ENCODE assay signal across 16 cellular contexts in the genomic region with DNA sequence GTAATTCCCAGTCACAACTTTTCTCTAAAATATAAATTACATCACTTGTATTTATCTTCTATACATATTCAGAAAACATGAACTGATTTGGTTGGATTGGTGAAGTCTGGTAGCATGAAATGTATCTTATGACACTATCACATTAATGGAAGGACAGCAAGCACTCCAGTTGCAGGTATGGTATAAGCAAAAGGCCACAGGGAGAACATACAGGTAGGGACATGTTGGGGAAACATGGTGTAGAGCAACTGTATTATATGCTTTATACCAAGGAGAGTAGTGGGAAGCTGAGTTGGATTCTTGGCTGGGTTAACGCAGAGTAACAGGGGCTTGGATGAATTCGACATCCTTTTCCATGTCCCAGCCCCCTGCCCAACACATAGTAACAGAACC. TPM values are rescaled to one million over a fixed set of nuclear protein-coding genes. Genes with fewer than 3 reads are reported as not detected.
DNase-seq lines count a peak whose midpoint lies in the region; ATAC-seq and TF ChIP-seq lines count a peak whose summit lies in the region.
"Had no signal": no experiment of that assay in that cellular context is flagged by ENCODE, and none has a peak within 500 bp of the region (broad histone marks: within the 10 kb centered on the region; RNA-seq: fewer than 3 reads in every experiment).

No MANE protein-coding gene starts in this region.

- no peak overlapping the region for H3K4me3 ChIP-seq in gastrocnemius medialis
- no peak overlapping the region for H3K4me3 ChIP-seq in Karpas-422 (ENCODE audit: low read length)
- H3K4me3 ChIP-seq: SJSA1 had no signal

- no peaks in the 10 kb centered on the region for H3K9me3 Mint-ChIP-seq in T-helper 1 cell treated with Interleukin-12 subunit alpha and Interleukin-12 subunit beta and Interleukin-4 antibody, amounts not matched to agents 30 μg/mL and 1 μg/mL, for 36 hours
- H3K9me3 Mint-ChIP-seq in T-cell, result no peaks in the 10 kb centered on the region

- H3K79me2 ChIP-seq in Karpas-422 (ENCODE audit: low read length), result peaks cover 28% of the 10 kb centered on the region

- H2AFZ ChIP-seq in Karpas-422 (ENCODE audit: low read length), result no peak overlapping the region

- H3K4me2 ChIP-seq in Karpas-422 (ENCODE audit: low read depth, low read length, poor library complexity, severe bottlenecking), result no peak overlapping the region

- no peak for TF ChIP-seq CTCF in gastrocnemius medialis (IDR thresholded peaks at IDR 0.05 in 4 of 5, conservative IDR thresholded peaks at IDR 0.05 in 1 of 5)

- in situ Hi-C loops in gastrocnemius medialis (cut with MboI; ENCODE audit: low sequenced_read_pairs in 4 of 4), result no loop called here

- intact Hi-C loops in gastrocnemius medialis (cut with DNase I; ENCODE audit: low total_unique reads), result loop anchor here (1.0 kb wide), 1 partner anchor 9 kb away; a partner anchor contains a TSS

- H3K9ac ChIP-seq in Karpas-422 (ENCODE audit: low read length), result no peak overlapping the region

- H3K27ac ChIP-seq in epithelial cell of prostate, result peak overlapping the region; percentile 94
- H3K27ac ChIP-seq in gastrocnemius medialis, result peak overlapping the region; percentile 85 to 97 (median 93)
- no peak overlapping the region for H3K27ac ChIP-seq in Karpas-422 (ENCODE audit: low read length)
- H3K27ac ChIP-seq: SJSA1 had no signal

- no peak for DNase-seq in T-helper 1 cell
- DNase-seq in T-cell, result no peak
- DNase-seq in epithelial cell of prostate (ENCODE audit: low read depth, low spot score), result no peak
- DNase-seq in gastrocnemius medialis, result no peak
- DNase-seq in NCI-H1436 (lab: John Stamatoyannopoulos, UW), result no peak
- no peak for DNase-seq in Karpas-422
- DNase-seq: activated CD4-positive, alpha-beta T cell treated with anti-CD3 and anti-CD28 coated beads for 48 hours; DMS 273 treated with DMSO at 0.1 percent for 48 hours; effector CD8-positive, alpha-beta T cell; heart right ventricle; NCI-H1048; NCI-H69; testis had no signal

- H3K27ac Mint-ChIP-seq in T-helper 1 cell treated with Interleukin-12 subunit alpha and Interleukin-12 subunit beta and Interleukin-4 antibody, amounts not matched to agents 30 μg/mL and 1 μg/mL, for 36 hours, result peak overlapping the region; percentile 86
- peak overlapping the region; percentile 95 to 97 for H3K27ac Mint-ChIP-seq in T-cell

- CTCF ChIA-PET in T-cell (lab: Charles Lee), result interaction anchor here in 1 of 2 donors (0.7 to 1.4 kb wide), 3 partner anchors 10 to 66 kb away, joined by 3 to 7 read pairs (median 3); a partner anchor contains a TSS

- H3K36me3 ChIP-seq in gastrocnemius medialis, result peaks cover 0 to 16% of the 10 kb centered on the region in 2 donors
- H3K36me3 ChIP-seq in Karpas-422 (ENCODE audit: insufficient read depth, low read length), result no peaks in the 10 kb centered on the region; the same call in 1 of the 2 replicates

- H3K4me1 Mint-ChIP-seq in T-helper 1 cell treated with Interleukin-12 subunit alpha and Interleukin-12 subunit beta and Interleukin-4 antibody, amounts not matched to agents 30 μg/mL and 1 μg/mL, for 36 hours (ENCODE audit: low read depth), result peaks cover 32% of the 10 kb centered on the region
- peaks cover 34 to 47% (median 40%) of the 10 kb centered on the region in 3 donors for H3K4me1 Mint-ChIP-seq in T-cell

- peaks cover 11% of the 10 kb centered on the region for H3K36me3 Mint-ChIP-seq in T-helper 1 cell treated with Interleukin-12 subunit alpha and Interleukin-12 subunit beta and Interleukin-4 antibody, amounts not matched to agents 30 μg/mL and 1 μg/mL, for 36 hours (ENCODE audit: low read depth)
- peaks cover 3% of the 10 kb centered on the region for H3K36me3 Mint-ChIP-seq in T-cell

- H3K9me3 ChIP-seq in gastrocnemius medialis, result no peaks in the 10 kb centered on the region
- H3K9me3 ChIP-seq in Karpas-422 (ENCODE audit: low read length), result no peaks in the 10 kb centered on the region
- H3K9me3 ChIP-seq: heart right ventricle, testis had no signal

- no peaks in the 10 kb centered on the region for H4K20me1 ChIP-seq in Karpas-422 (ENCODE audit: insufficient read depth, low read depth, low read length)

- H3K27me3 ChIP-seq in gastrocnemius medialis (no peaks in the 10 kb centered on the region), Karpas-422 (ENCODE audit: low read length) (no peaks in the 10 kb centered on the region)
- H3K27me3 ChIP-seq: heart right ventricle, SJSA1, testis had no signal

- no peak for TF ChIP-seq POLR2A in gastrocnemius medialis (IDR thresholded peaks at IDR 0.05)

- POLR2A ChIA-PET in T-cell (lab: Charles Lee), result no interaction called here

- ATAC-seq in T-cell (replicated peaks in 1 of 4), result no peak
- ATAC-seq in gastrocnemius medialis, result no peak
- ATAC-seq in HG02798 (IDR thresholded peaks at IDR 0.05; ENCODE audit: poor library complexity, unreplicated experiment), result no peak

- H3K9me2 ChIP-seq in Karpas-422 (replicated peaks; ENCODE audit: insufficient read depth, low read length), result no peaks in the 10 kb centered on the region

- H3K4me1 ChIP-seq in gastrocnemius medialis (peaks cover 24 to 26% of the 10 kb centered on the region in 2 donors), Karpas-422 (ENCODE audit: low read length) (peaks cover 22% of the 10 kb centered on the region)

- peak overlapping the region; percentile 43 for H3K4me3 Mint-ChIP-seq in T-helper 1 cell treated with Interleukin-12 subunit alpha and Interleukin-12 subunit beta and Interleukin-4 antibody, amounts not matched to agents 30 μg/mL and 1 μg/mL, for 36 hours
- H3K4me3 Mint-ChIP-seq in T-cell, result peak overlapping the region; percentile 32 to 95 (median 57)

- H3K27me3 Mint-ChIP-seq in T-helper 1 cell treated with Interleukin-12 subunit alpha and Interleukin-12 subunit beta and Interleukin-4 antibody, amounts not matched to agents 30 μg/mL and 1 μg/mL, for 36 hours (ENCODE audit: low read depth), result no peaks in the 10 kb centered on the region
- no peaks in the 10 kb centered on the region for H3K27me3 Mint-ChIP-seq in T-cell

RNA-seq across cellular contexts. Expression of a gene that starts 1.4 kb away (rescaled TPM):
- total RNA-seq in T-cell (10 to 100 TPM; 44.4 to 71.0 (median 62.5) TPM), gastrocnemius medialis (100 to 1,000 TPM in 1 of 4 donors, 10 to 100 TPM in 3; 39.2 to 102 (median 67.4) TPM)
- total RNA-seq in Karpas-422 (2014; rRNA removed; shearing (Covaris generic); ENCODE audit: low replicate concordance), result 38.0 and 43.0 TPM in 2 replicates

RNA-seq across cellular contexts. Expression of a gene that starts 9.8 kb away (rescaled TPM):
- 10 to 100 TPM; 24.2 to 36.4 (median 30.6) TPM for total RNA-seq in T-cell
- total RNA-seq in gastrocnemius medialis, result 10 to 100 TPM; 25.1 to 43.7 (median 32.9) TPM
- 44.9 and 57.4 TPM in 2 replicates for total RNA-seq in Karpas-422 (2014; rRNA removed; shearing (Covaris generic); ENCODE audit: low replicate concordance)

RNA-seq across cellular contexts. Expression of a gene that starts 18.1 kb away (rescaled TPM):
- 1 to 10 TPM; 2.8 to 8.5 (median 8.1) TPM for total RNA-seq in T-cell
- 1 to 10 TPM; 1.1 to 7.1 (median 3.5) TPM for total RNA-seq in gastrocnemius medialis
- total RNA-seq in Karpas-422 (2014; rRNA removed; shearing (Covaris generic); ENCODE audit: low replicate concordance), result 0.72 TPM in 1 of 2 replicates, not detected in the other

RNA-seq across cellular contexts. Expression of a gene that starts 18.4 kb away (rescaled TPM):
- total RNA-seq in T-cell, result 100 to 1,000 TPM in 1 of 5 donors, 10 to 100 TPM in 2, 1 to 10 TPM in 2; 8.8 to 117 (median 77.9) TPM
- 100 to 1,000 TPM in 2 of 4 donors, 10 to 100 TPM in 2; 85.8 to 205 (median 111) TPM for total RNA-seq in gastrocnemius medialis
- 0.32 TPM in 1 of 2 replicates, not detected in the other for total RNA-seq in Karpas-422 (2014; rRNA removed; shearing (Covaris generic); ENCODE audit: low replicate concordance)

RNA-seq across cellular contexts. Expression of a gene that starts 19.9 kb away (rescaled TPM):
- total RNA-seq in T-cell (1 to 10 TPM; 1.4 to 8.0 (median 2.1) TPM), gastrocnemius medialis (1 to 10 TPM; 2.0 to 7.8 (median 4.7) TPM)
- 0.29 and 0.34 TPM in 2 replicates for total RNA-seq in Karpas-422 (2014; rRNA removed; shearing (Covaris generic); ENCODE audit: low replicate concordance)
- total RNA-seq: SJSA1 had no signal
